Comparison of ENCODE assay signal across 7 cellular contexts in genomic region chr4:112109455-112110425, GRCh38. TPM values are rescaled to one million over a fixed set of nuclear protein-coding genes. Genes with fewer than 3 reads are reported as not detected.
DNase-seq lines count a peak whose midpoint lies in the region; ATAC-seq and TF ChIP-seq lines count a peak whose summit lies in the region.

No MANE protein-coding gene starts in this region.

- no peak overlapping the region for H3K4me3 ChIP-seq in astrocyte of the cerebellum (ENCODE audit: low read depth, low read length)

- ATAC-seq in GM19395 (IDR thresholded peaks at IDR 0.05; ENCODE audit: unreplicated experiment) (peak; percentile 74), HG03432 (IDR thresholded peaks at IDR 0.05; ENCODE audit: unreplicated experiment) (peak; percentile 81)

- DNase-seq in astrocyte of the cerebellum (ENCODE audit: low read depth) (peak; percentile 22), renal cortical epithelial cell (ENCODE audit: low read depth) (peak; percentile 82), nucleus accumbens (lab: John Stamatoyannopoulos, UW) (no peak), GM19238 (ENCODE audit: insufficient read length, low spot score) (no peak)
- DNase-seq in stimulated activated CD4-positive, alpha-beta T cell treated with anti-CD3 and anti-CD28 coated beads, Interleukin-4, amount 100 ng/mL, for 24 hours: no peak

- TF ChIP-seq CTCF in astrocyte of the cerebellum (IDR thresholded peaks at IDR 0.05; ENCODE audit: low read depth, low read length, missing control alignments): no peak

- in situ Hi-C loops in astrocyte of the cerebellum (cut with HindIII; ENCODE audit: low sequenced_read_pairs): no loop called here

RNA-seq across cellular contexts. Expression of gene FAM241A, which starts 35.5 kb away (rescaled TPM):
- total RNA-seq in renal cortical epithelial cell: 0.85 and 1.4 TPM in 2 replicates

Comparison
In these comparisons a context has a peak if more than half of its experiments do, and no peak if none do; other contexts are left out.
1. DNase-seq: peak in astrocyte of the cerebellum (single experiment) and renal cortical epithelial cell (single experiment); none in stimulated activated CD4-positive, alpha-beta T cell treated with anti-CD3 and anti-CD28 coated beads, Interleukin-4, amount 100 ng/mL, for 24 hours (single experiment), nucleus accumbens (0 of 56) and GM19238 (single experiment).